In genomic region chr5:15932066-15932465, GRCh38 we compare ENCODE assay signal across 28 cellular contexts.
"Had no signal": no experiment of that assay in that cellular context is flagged by ENCODE, and none has a peak within 500 bp of the region (broad histone marks: within the 10 kb centered on the region; RNA-seq: fewer than 3 reads in every experiment).

No MANE protein-coding gene starts in this region.

- DNase-seq: activated CD4-positive, alpha-beta T cell treated with anti-CD3 and anti-CD28 coated beads for 36 hours; activated CD4-positive, alpha-beta T cell treated with anti-CD3 and anti-CD28 coated beads, Interleukin-2, amount 10 ng/mL, durations not matched to agents 7 days and 5 days; activated CD4-positive, alpha-beta T cell treated with anti-CD3 and anti-CD28 coated beads, Interleukin-2, amount 50 U/mL, for 48 hours; activated CD8-positive, alpha-beta T cell treated with anti-CD3 and anti-CD28 coated beads, Interleukin-2, amount 10 ng/mL, durations not matched to agents 7 days and 5 days; activated gamma-delta T cell; activated naive CD4-positive, alpha-beta T cell treated with Interleukin-2 at 50 U/mL for 16 hours; activated naive CD8-positive, alpha-beta T cell treated with anti-CD3 and anti-CD28 coated beads, Interleukin-2, amount 10 ng/mL, durations not matched to agents 7 days and 5 days; activated T-cell treated with anti-CD3 and anti-CD28 coated beads, Interleukin-2, amount 50 U/mL, for 24 hours; amygdala; Kasumi-1; KBM-7; MG63; NCI-H1048; NCI-H1105 treated with DMSO at 0.1 percent for 48 hours; NCI-H1436 treated with DMSO at 0.1 percent for 48 hours; NCI-H1694 treated with DMSO at 0.1 percent for 48 hours; NCI-H2029; NCI-H345; NCI-H526 treated with DMSO at 0.1 percent for 48 hours; NCI-H774; PC-3; Peyer's patch; RPMI8226; SHP77 treated with DMSO at 0.1 percent for 48 hours; SK-N-SH had no signal

- H3K4me3 ChIP-seq: ascending aorta, cardiac muscle cell, MG63, Peyer's patch, SJSA1 had no signal
